ENCODE assay signal across 1 cellular context in the genomic region with DNA sequence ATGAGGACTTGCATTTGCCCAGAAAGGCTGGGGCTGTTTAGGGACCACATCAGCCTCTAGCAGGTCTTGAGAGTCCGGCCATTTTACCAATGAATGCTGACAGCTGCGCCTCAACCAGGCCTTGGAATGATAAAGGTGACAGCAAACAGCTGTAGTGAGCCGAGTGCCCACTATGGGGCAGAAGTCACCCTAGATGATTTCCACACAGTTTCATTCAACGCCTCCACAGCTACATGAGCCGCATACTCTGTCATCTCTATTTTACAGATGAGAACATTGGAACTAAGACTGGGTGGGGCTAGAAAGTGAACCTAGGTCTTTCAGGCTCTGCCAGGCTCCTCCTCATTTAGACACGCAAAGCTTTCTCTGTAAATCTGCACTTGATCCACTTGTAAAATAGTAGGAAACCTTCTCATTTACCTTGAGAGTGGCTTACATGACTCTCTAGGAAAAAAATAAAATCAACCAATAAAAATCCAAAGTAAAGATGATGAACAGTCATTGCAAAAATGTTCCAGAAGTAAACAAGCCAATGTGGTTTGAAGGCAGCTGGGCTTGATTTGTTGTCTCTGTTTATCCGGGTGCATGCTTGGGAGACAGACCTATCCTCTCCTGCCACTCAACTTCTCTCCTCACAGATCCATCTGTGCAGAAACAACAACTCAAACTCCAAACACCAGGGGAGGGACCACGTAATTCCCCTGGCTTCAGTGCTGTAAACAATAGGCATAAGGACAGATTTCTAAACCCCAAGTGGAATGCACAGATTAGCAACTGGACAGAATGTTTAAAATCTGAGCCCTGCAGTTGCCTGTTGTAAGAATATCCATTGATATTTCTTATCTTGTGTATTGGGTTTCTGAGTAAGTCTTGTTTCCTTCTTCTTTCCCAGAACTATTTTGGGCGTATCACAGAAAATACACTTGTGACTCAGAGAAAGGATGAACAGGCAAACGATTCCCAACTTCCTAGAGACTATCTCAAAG.
TF ChIP-seq lines count a peak whose summit lies in the region.

No MANE protein-coding gene starts in this region.

TF ChIP-seq in GM12878, 131 proteins besides CTCF, POLR2A, EP300 and RAD21 (continued from another document):
- TF ChIP-seq ZNF622 (IDR thresholded peaks at IDR 0.05) (no peak), ZSCAN29 (IDR thresholded peaks at IDR 0.05) (no peak), CREM (IDR thresholded peaks at IDR 0.05; ENCODE audit: low read depth) (no peak), ZNF384 (IDR thresholded peaks at IDR 0.05; ENCODE audit: borderline replicate concordance, low read depth, low read length) (no peak), ZNF24 (IDR thresholded peaks at IDR 0.05) (no peak), SMC3 (IDR thresholded peaks at IDR 0.05; ENCODE audit: borderline replicate concordance, low read length) (no peak), EGR1 (IDR thresholded peaks at IDR 0.05; ENCODE audit: borderline replicate concordance in 1 of 2, low read depth in 2 of 2, low read length in 2 of 2) (no peak), FOXM1 (IDR thresholded peaks at IDR 0.05; ENCODE audit: low read depth, low read length) (no peak), BHLHE40 (IDR thresholded peaks at IDR 0.05; ENCODE audit: borderline replicate concordance in 1 of 2, low read depth in 2 of 2, low read length in 1 of 2) (no peak), CBFB (IDR thresholded peaks at IDR 0.05; ENCODE audit: low read depth) (no peak), ZNF207 (IDR thresholded peaks at IDR 0.05; ENCODE audit: borderline replicate concordance) (no peak), NR2C1 (IDR thresholded peaks at IDR 0.05) (no peak), CEBPB (IDR thresholded peaks at IDR 0.05; ENCODE audit: borderline replicate concordance in 1 of 2, low read depth in 2 of 2, low read length in 2 of 2) (no peak), GABPA (IDR thresholded peaks at IDR 0.05; ENCODE audit: low read depth) (no peak), KLF5 (IDR thresholded peaks at IDR 0.05; ENCODE audit: partially characterized antibody) (no peak), HDAC6 (IDR thresholded peaks at IDR 0.05; ENCODE audit: unreplicated experiment) (no peak)
- TF ChIP-seq, protein P1, sequence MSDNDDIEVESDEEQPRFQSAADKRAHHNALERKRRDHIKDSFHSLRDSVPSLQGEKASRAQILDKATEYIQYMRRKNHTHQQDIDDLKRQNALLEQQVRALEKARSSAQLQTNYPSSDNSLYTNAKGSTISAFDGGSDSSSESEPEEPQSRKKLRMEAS (IDR thresholded peaks at IDR 0.05; ENCODE audit: low read depth, low read length), result no peak
- TF ChIP-seq, protein P2, sequence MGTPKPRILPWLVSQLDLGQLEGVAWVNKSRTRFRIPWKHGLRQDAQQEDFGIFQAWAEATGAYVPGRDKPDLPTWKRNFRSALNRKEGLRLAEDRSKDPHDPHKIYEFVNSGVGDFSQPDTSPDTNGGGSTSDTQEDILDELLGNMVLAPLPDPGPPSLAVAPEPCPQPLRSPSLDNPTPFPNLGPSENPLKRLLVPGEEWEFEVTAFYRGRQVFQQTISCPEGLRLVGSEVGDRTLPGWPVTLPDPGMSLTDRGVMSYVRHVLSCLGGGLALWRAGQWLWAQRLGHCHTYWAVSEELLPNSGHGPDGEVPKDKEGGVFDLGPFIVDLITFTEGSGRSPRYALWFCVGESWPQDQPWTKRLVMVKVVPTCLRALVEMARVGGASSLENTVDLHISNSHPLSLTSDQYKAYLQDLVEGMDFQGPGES (IDR thresholded peaks at IDR 0.05), result no peak
